Comparison of ENCODE assay signal across 25 cellular contexts in the genomic region with DNA sequence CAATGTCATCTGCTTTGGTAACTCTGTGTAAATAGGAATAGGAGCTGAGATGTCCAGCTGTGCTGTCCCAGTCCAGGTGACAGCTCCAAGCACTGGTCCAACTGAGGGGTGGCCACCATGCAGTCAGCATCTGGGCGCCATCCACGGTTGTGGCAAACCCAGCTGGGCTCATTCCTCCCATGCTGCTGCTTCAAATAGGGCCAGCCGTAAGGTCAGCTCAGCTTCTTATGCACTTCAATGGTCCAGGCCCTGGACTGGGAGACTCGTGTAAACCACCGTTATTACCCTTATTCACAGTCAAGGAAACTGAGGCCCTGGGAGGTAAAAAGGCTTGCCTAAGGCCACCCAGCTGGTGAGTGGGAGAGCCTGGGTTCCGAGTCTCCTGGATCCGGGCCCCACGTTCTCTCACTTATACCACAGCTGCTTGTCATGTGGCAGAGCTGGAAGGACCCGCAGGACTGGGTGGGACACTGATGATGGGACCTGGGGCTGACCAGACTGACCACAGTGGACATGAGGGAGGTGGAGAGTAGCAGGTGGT. TPM values are rescaled to one million over a fixed set of nuclear protein-coding genes. Genes with fewer than 3 reads are reported as not detected.
DNase-seq lines count a peak whose midpoint lies in the region; TF ChIP-seq lines count a peak whose summit lies in the region.
"Had no signal": no experiment of that assay in that cellular context is flagged by ENCODE, and none has a peak within 500 bp of the region (broad histone marks: within the 10 kb centered on the region; RNA-seq: fewer than 3 reads in every experiment).

No MANE protein-coding gene starts in this region.

- peak overlapping the region; percentile 87 for H4K91ac ChIP-seq in mesenchymal stem cell (ENCODE audit: low read length)

- peak overlapping the region; percentile 55 for H2BK120ac ChIP-seq in mesenchymal stem cell (ENCODE audit: low read depth, low read length)

- no peak overlapping the region for H3K4me3 Mint-ChIP-seq in activated naive CD4-positive, alpha-beta T cell treated with anti-CD3 and anti-CD28 coated beads, Interleukin-2, amount 10 ng/mL, durations not matched to agents 7 days and 5 days
- H3K4me3 Mint-ChIP-seq: activated B cell treated with CpG ODN at 0.5 μM for 24 hours; activated CD8-positive, alpha-beta T cell treated with anti-CD3 and anti-CD28 coated beads, Interleukin-2, amount 10 ng/mL, durations not matched to agents 7 days and 5 days; activated T-cell treated with anti-CD3 and anti-CD28 coated beads, Interleukin-2, amount 50 U/mL, for 72 hours; naive thymus-derived CD4-positive, alpha-beta T cell had no signal

- H3K27me3 Mint-ChIP-seq in activated naive CD4-positive, alpha-beta T cell treated with anti-CD3 and anti-CD28 coated beads, Interleukin-2, amount 10 ng/mL, durations not matched to agents 7 days and 5 days, result peaks cover 15% of the 10 kb centered on the region
- H3K27me3 Mint-ChIP-seq: activated B cell treated with CpG ODN at 0.5 μM for 24 hours; CD4-positive, alpha-beta memory T cell had no signal

- no peak overlapping the region for H3K9ac ChIP-seq in mesenchymal stem cell (ENCODE audit: low read length)

- no peak overlapping the region for H3K4me2 ChIP-seq in mesenchymal stem cell (ENCODE audit: low read length, poor library complexity, severe bottlenecking)

- H3K23ac ChIP-seq in mesenchymal stem cell (ENCODE audit: low read length in 2 of 2), result peak overlapping the region in 1 of 2 experiments; percentile 23

- peaks cover 23% of the 10 kb centered on the region for H3K4me1 Mint-ChIP-seq in activated naive CD4-positive, alpha-beta T cell treated with anti-CD3 and anti-CD28 coated beads, Interleukin-2, amount 10 ng/mL, durations not matched to agents 7 days and 5 days

- CTCF ChIA-PET in activated naive CD4-positive, alpha-beta T cell treated with anti-CD3 and anti-CD28 coated beads, Interleukin-2, amount 10 ng/mL, durations not matched to agents 7 days and 5 days (lab: Charles Lee), result interaction anchor here (1.0 kb wide), 1 partner anchor 175 kb away, joined by 3 read pairs; no protein-coding TSS in a partner anchor

- H2BK15ac ChIP-seq in mesenchymal stem cell (ENCODE audit: low read depth, poor library complexity, severe bottlenecking), result peak overlapping the region; percentile 55

- H4K8ac ChIP-seq in mesenchymal stem cell (ENCODE audit: low read length), result peak overlapping the region; percentile 7

- no peak for TF ChIP-seq POLR2A in testis (IDR thresholded peaks at IDR 0.05)

- no peaks in the 10 kb centered on the region for H3K27me3 ChIP-seq in mesenchymal stem cell (ENCODE audit: control insufficient read depth in 1 of 2, insufficient read depth in 1 of 2, low read length in 2 of 2)
- H3K27me3 ChIP-seq in testis, result no peaks in the 10 kb centered on the region
- H3K27me3 ChIP-seq: ascending aorta, left lung had no signal

- intact Hi-C loops in testis (cut with DNase I; ENCODE audit: low total_unique reads), result no loop called here

- no peak for TF ChIP-seq CTCF in testis (IDR thresholded peaks at IDR 0.05)

- no peaks in the 10 kb centered on the region for H3K9me3 Mint-ChIP-seq in activated naive CD4-positive, alpha-beta T cell treated with anti-CD3 and anti-CD28 coated beads, Interleukin-2, amount 10 ng/mL, durations not matched to agents 7 days and 5 days
- H3K9me3 Mint-ChIP-seq: activated B cell treated with CpG ODN at 0.5 μM for 24 hours; activated T-cell treated with anti-CD3 and anti-CD28 coated beads, Interleukin-2, amount 50 U/mL, for 72 hours; CD4-positive, alpha-beta memory T cell; naive thymus-derived CD4-positive, alpha-beta T cell had no signal

- DNase-seq in activated CD8-positive, alpha-beta memory T cell treated with anti-CD3 and anti-CD28 coated beads, Interleukin-2, amount 50 U/mL, for 48 hours, result peak; percentile 30
- DNase-seq in mesenchymal stem cell (no peak), testis (peak; percentile 10), COLO668 (lab: John Stamatoyannopoulos, UW; ENCODE audit: unreplicated experiment) (no peak), NCI-H146 (lab: John Stamatoyannopoulos, UW) (no peak)
- no peak for DNase-seq in activated naive CD4-positive, alpha-beta T cell treated with anti-CD3 and anti-CD28 coated beads, Interleukin-2, amount 10 ng/mL, durations not matched to agents 7 days and 5 days
- DNase-seq: activated B cell treated with CpG ODN at 0.5 μM for 24 hours; activated CD8-positive, alpha-beta T cell treated with anti-CD3 and anti-CD28 coated beads, Interleukin-2, amount 10 ng/mL, durations not matched to agents 7 days and 5 days; activated naive CD4-positive, alpha-beta T cell treated with anti-CD3 and anti-CD28 coated beads, Interleukin-2, amount 50 U/mL, for 16 hours; activated T-cell treated with anti-CD3 and anti-CD28 coated beads, Interleukin-2, amount 50 U/mL, for 72 hours; CD4-positive, alpha-beta memory T cell; DMS 273 treated with DMSO at 0.1 percent for 48 hours; left lung; NCI-H1105 treated with DMSO at 0.1 percent for 48 hours; NCI-H446; occipital lobe; OCI-M1; retina; SHP77; stimulated activated CD4-positive, alpha-beta T cell treated with anti-CD3 and anti-CD28 coated beads, Interleukin-4, amount 100 ng/mL, for 24 hours; stimulated activated naive CD4-positive, alpha-beta T cell had no signal

- H3K4me1 ChIP-seq in mesenchymal stem cell (ENCODE audit: control insufficient read depth, insufficient read depth, low read depth, low read length) (peaks cover 16% of the 10 kb centered on the region), testis (no peaks in the 10 kb centered on the region)

- no peak overlapping the region for H3K4me3 ChIP-seq in mesenchymal stem cell (ENCODE audit: insufficient read depth in 1 of 2, low read depth in 1 of 2, low read length in 2 of 2)
- no peak overlapping the region for H3K4me3 ChIP-seq in testis
- H3K4me3 ChIP-seq: ascending aorta, left lung had no signal

- H3K27ac Mint-ChIP-seq in activated naive CD4-positive, alpha-beta T cell treated with anti-CD3 and anti-CD28 coated beads, Interleukin-2, amount 10 ng/mL, durations not matched to agents 7 days and 5 days, result no peak overlapping the region
- H3K27ac Mint-ChIP-seq: activated B cell treated with CpG ODN at 0.5 μM for 24 hours; activated CD8-positive, alpha-beta T cell treated with anti-CD3 and anti-CD28 coated beads, Interleukin-2, amount 10 ng/mL, durations not matched to agents 7 days and 5 days; activated T-cell treated with anti-CD3 and anti-CD28 coated beads, Interleukin-2, amount 50 U/mL, for 72 hours had no signal

- H2AFZ ChIP-seq in mesenchymal stem cell (ENCODE audit: low read depth, low read length), result no peak overlapping the region

- H3K9me3 ChIP-seq in KOPT-K1 (ENCODE audit: insufficient read depth, low read length, poor library complexity, severe bottlenecking) (no peaks in the 10 kb centered on the region), mesenchymal stem cell (ENCODE audit: control insufficient read depth, low read length) (no peaks in the 10 kb centered on the region), testis (no peaks in the 10 kb centered on the region)
- H3K9me3 ChIP-seq: ascending aorta, left lung had no signal

- H3K18ac ChIP-seq in mesenchymal stem cell (ENCODE audit: low read depth in 1 of 2, low read length in 2 of 2), result peak overlapping the region; percentile 78 to 82

- peak overlapping the region; percentile 73 to 85 for H3K4ac ChIP-seq in mesenchymal stem cell (ENCODE audit: low read depth in 1 of 2, low read length in 2 of 2)

- H2BK12ac ChIP-seq in mesenchymal stem cell (ENCODE audit: low read length in 2 of 2), result peak overlapping the region; percentile 85 to 99

- H3K14ac ChIP-seq in mesenchymal stem cell (ENCODE audit: low read length in 2 of 2), result peak overlapping the region in 1 of 2 experiments; percentile 55

- 95% methylated on average over 9 of the region's 9 CpGs for WGBS in mesenchymal stem cell
- WGBS in testis, 2 donors, result 89 to 96% methylated on average over 9 of the region's 9 CpGs

- no peaks in the 10 kb centered on the region for H3K36me3 Mint-ChIP-seq in activated naive CD4-positive, alpha-beta T cell treated with anti-CD3 and anti-CD28 coated beads, Interleukin-2, amount 10 ng/mL, durations not matched to agents 7 days and 5 days
- H3K36me3 Mint-ChIP-seq: CD4-positive, alpha-beta memory T cell; naive thymus-derived CD4-positive, alpha-beta T cell had no signal

- no peaks in the 10 kb centered on the region for H3K36me3 ChIP-seq in KOPT-K1 (ENCODE audit: insufficient read depth, low read length)
- no peaks in the 10 kb centered on the region for H3K36me3 ChIP-seq in mesenchymal stem cell (ENCODE audit: control insufficient read depth in 1 of 2, insufficient read depth in 2 of 2, low read depth in 1 of 2, low read length in 2 of 2)
- no peaks in the 10 kb centered on the region for H3K36me3 ChIP-seq in testis (ENCODE audit: low read depth, missing control alignments)
- H3K36me3 ChIP-seq: ascending aorta, left lung had no signal

- peak overlapping the region; percentile 97 for H3K27ac ChIP-seq in KOPT-K1 (ENCODE audit: low read depth, low read length, poor library complexity, severe bottlenecking)
- no peak overlapping the region for H3K27ac ChIP-seq in mesenchymal stem cell (ENCODE audit: low read length, poor library complexity, severe bottlenecking)
- no peak overlapping the region for H3K27ac ChIP-seq in testis
- H3K27ac ChIP-seq: ascending aorta, HL-60, left lung had no signal

- H2AK5ac ChIP-seq in mesenchymal stem cell (ENCODE audit: low read length, severe bottlenecking), result no peak overlapping the region

- no peaks in the 10 kb centered on the region for H3K79me1 ChIP-seq in mesenchymal stem cell (replicated peaks; ENCODE audit: low read length, poor library complexity, severe bottlenecking)

- no peak overlapping the region for H2BK5ac ChIP-seq in mesenchymal stem cell (ENCODE audit: low read depth, low read length, poor library complexity, severe bottlenecking)

RNA-seq across cellular contexts. Expression of a gene that starts 38.7 kb away (rescaled TPM):
- 40.8 TPM for polyA plus RNA-seq in mesenchymal stem cell (2013, experiment 1 of 2)
- polyA plus RNA-seq in mesenchymal stem cell (2013, experiment 2 of 2), result 41.1 TPM
- 1 to 10 TPM; 2.4 TPM for total RNA-seq in testis
- polyA plus RNA-seq in testis (ENCODE audit: insufficient read depth, low read depth, low replicate concordance), result 30.7 TPM
- total RNA-seq: activated B cell treated with CpG ODN at 0.5 μM for 24 hours; activated CD8-positive, alpha-beta T cell treated with anti-CD3 and anti-CD28 coated beads, Interleukin-2, amount 10 ng/mL, durations not matched to agents 7 days and 5 days; activated T-cell treated with anti-CD3 and anti-CD28 coated beads, Interleukin-2, amount 50 U/mL, for 72 hours; CD4-positive, alpha-beta memory T cell; naive thymus-derived CD4-positive, alpha-beta T cell had no signal
- polyA plus RNA-seq: CD4-positive, alpha-beta memory T cell; naive thymus-derived CD4-positive, alpha-beta T cell had no signal

Comparison
In these comparisons a context has a peak if more than half of its experiments do, and no peak if none do; other contexts are left out.
1. DNase-seq: peak in activated CD8-positive, alpha-beta memory T cell treated with anti-CD3 and anti-CD28 coated beads, Interleukin-2, amount 50 U/mL, for 48 hours (single experiment) and testis (single experiment); none in mesenchymal stem cell (single experiment), COLO668 (single experiment), activated naive CD4-positive, alpha-beta T cell treated with anti-CD3 and anti-CD28 coated beads, Interleukin-2, amount 10 ng/mL, durations not matched to agents 7 days and 5 days (single experiment) and NCI-H146 (single experiment).